In genomic region chr20:47411161-47411560, GRCh38 we compare ENCODE assay signal across 12 cellular contexts. TPM values are rescaled to one million over a fixed set of nuclear protein-coding genes. Genes with fewer than 3 reads are reported as not detected.
DNase-seq lines count a peak whose midpoint lies in the region; ATAC-seq and TF ChIP-seq lines count a peak whose summit lies in the region.
"Had no signal": no experiment of that assay in that cellular context is flagged by ENCODE, and none has a peak within 500 bp of the region (broad histone marks: within the 10 kb centered on the region; RNA-seq: fewer than 3 reads in every experiment).

No MANE protein-coding gene starts in this region.

- no peak overlapping the region for H3K4me3 Mint-ChIP-seq in Calu3 (ENCODE audit: low read depth, unreplicated experiment)

- WGBS in prostate gland, result 46% methylated on average over 5 of the region's 5 CpGs

- H2AFZ ChIP-seq in ACC112 (ENCODE audit: low read length, unreplicated experiment) (peak overlapping the region; percentile 50), MM.1S (ENCODE audit: low read length) (peak overlapping the region; percentile 57; the same call in 1 of the 2 replicates)

- peaks cover 35% of the 10 kb centered on the region for H3F3A ChIP-seq in MM.1S (ENCODE audit: insufficient read depth, low read length)

- TF ChIP-seq POLR2A in prostate gland (IDR thresholded peaks at IDR 0.05), result no peak

- no peaks in the 10 kb centered on the region for H3K9me3 Mint-ChIP-seq in Calu3 (ENCODE audit: low read depth, unreplicated experiment)

- CTCF ChIA-PET in Calu3 (lab: Charles Lee), result interaction anchor here (0.6 to 1.1 kb wide), 3 partner anchors 49 to 123 kb away, joined by 4 to 7 read pairs (median 4); no protein-coding TSS in a partner anchor

- intact Hi-C loops in prostate gland (cut with DNase I) (no loop called here), Calu3 (cut with micrococcal nuclease; ENCODE audit: unreplicated experiment) (no loop called here)

- H3K4me2 ChIP-seq in MM.1S (ENCODE audit: low read depth, low read length), result peak overlapping the region; percentile 37; the same call in 1 of the 2 replicates
- H3K4me2 ChIP-seq: KMS-11 had no signal

- ATAC-seq in GM19397 (IDR thresholded peaks at IDR 0.05; ENCODE audit: unreplicated experiment) (no peak), GM18870 (IDR thresholded peaks at IDR 0.05; ENCODE audit: unreplicated experiment) (no peak)

- no peak overlapping the region for H3K27ac ChIP-seq in ACC112 (ENCODE audit: low read depth, low read length)
- H3K27ac ChIP-seq in MM.1S (ENCODE audit: low read length), result no peak overlapping the region
- H3K27ac ChIP-seq in prostate gland, result peak overlapping the region; percentile 36 to 58
- H3K27ac ChIP-seq: KMS-11 had no signal

- H3K9me3 ChIP-seq in MM.1S (replicated peaks; ENCODE audit: insufficient read depth, low read length) (no peaks in the 10 kb centered on the region), prostate gland (no peaks in the 10 kb centered on the region)

- H3K9me2 ChIP-seq in MM.1S (replicated peaks; ENCODE audit: insufficient read depth, low read length), result no peaks in the 10 kb centered on the region

- H3K27me3 ChIP-seq in ACC112 (ENCODE audit: insufficient read depth, low read length) (no peaks in the 10 kb centered on the region), MM.1S (replicated peaks; ENCODE audit: insufficient read depth, low read length) (no peaks in the 10 kb centered on the region), prostate gland (replicated peaks; ENCODE audit: insufficient read depth) (no peaks in the 10 kb centered on the region)

- H3K27me3 Mint-ChIP-seq in Calu3 (ENCODE audit: unreplicated experiment), result no peaks in the 10 kb centered on the region

- no peaks in the 10 kb centered on the region for H3K36me3 ChIP-seq in ACC112 (ENCODE audit: insufficient read depth, low read length)
- no peaks in the 10 kb centered on the region for H3K36me3 ChIP-seq in MM.1S (replicated peaks; ENCODE audit: insufficient read depth, low read length)
- no peaks in the 10 kb centered on the region for H3K36me3 ChIP-seq in prostate gland

- H3K4me1 Mint-ChIP-seq in Calu3 (ENCODE audit: low read depth, unreplicated experiment), result no peaks in the 10 kb centered on the region

- no peaks in the 10 kb centered on the region for H3K79me2 ChIP-seq in ACC112 (ENCODE audit: control insufficient read depth, insufficient read depth, low read length, unreplicated experiment)
- no peaks in the 10 kb centered on the region for H3K79me2 ChIP-seq in MM.1S (ENCODE audit: low read length)

- H4K20me1 ChIP-seq in MM.1S (ENCODE audit: insufficient read depth, low read length), result no peaks in the 10 kb centered on the region

- H3K27ac Mint-ChIP-seq in Calu3 (ENCODE audit: unreplicated experiment), result no peak overlapping the region

- no peak overlapping the region for H3K9ac ChIP-seq in MM.1S (ENCODE audit: low read length)
- H3K9ac ChIP-seq: KMS-11 had no signal

- no peak for DNase-seq in MM.1S
- peak; percentile 19 to 53 for DNase-seq in foreskin fibroblast
- DNase-seq in prostate gland (ENCODE audit: low spot score), result no peak
- no peak for DNase-seq in HT-29 (ENCODE audit: low spot score)
- no peak for DNase-seq in Calu3
- DNase-seq: activated CD4-positive, alpha-beta T cell treated with anti-CD3 and anti-CD28 coated beads for 1 hour; NCI-H2029; retina had no signal

- H3K36me3 Mint-ChIP-seq in Calu3 (ENCODE audit: insufficient read depth, unreplicated experiment), result no peaks in the 10 kb centered on the region

- BruUV-seq in Calu3 (replicated peaks; lab: Mats Ljungman, UMichigan), result no TSS peak

- H3K4me3 ChIP-seq in ACC112 (ENCODE audit: low read depth, low read length) (no peak overlapping the region), MM.1S (ENCODE audit: low read length) (no peak overlapping the region), foreskin fibroblast (ENCODE audit: low read depth in 1 of 2, low read length in 2 of 2) (no peak overlapping the region), prostate gland (no peak overlapping the region)

- H3K4me1 ChIP-seq in ACC112 (ENCODE audit: control insufficient read depth, insufficient read depth, low read length, unreplicated experiment) (peaks cover 13% of the 10 kb centered on the region), MM.1S (ENCODE audit: low read length) (peaks cover 44% of the 10 kb centered on the region), prostate gland (replicated peaks) (no peaks in the 10 kb centered on the region)

- TF ChIP-seq CTCF in MM.1S (IDR thresholded peaks at IDR 0.05; ENCODE audit: low read length) (no peak), foreskin fibroblast (IDR thresholded peaks at IDR 0.05; ENCODE audit: low read depth, low read length) (no peak), prostate gland (IDR thresholded peaks at IDR 0.05) (no peak), Calu3 (IDR thresholded peaks at IDR 0.05; ENCODE audit: unreplicated experiment) (no peak)

RNA-seq across cellular contexts. Expression of gene ZMYND8, which starts 54.7 kb away (rescaled TPM):
- total RNA-seq in prostate gland (10 to 100 TPM; 19.9 to 70.9 TPM), Calu3 (2022) (53.1 and 77.3 TPM in 2 replicates)
- 30.9 and 35.6 TPM in 2 replicates for total RNA-seq in HT-29 (2014; rRNA removed; shearing (Covaris generic))

Comparison
In these comparisons a context has a peak if more than half of its experiments do, and no peak if none do; other contexts are left out.
1. H3K27ac ChIP-seq: peak in prostate gland (2 of 2); none in ACC112 (single experiment) and MM.1S (single experiment).
2. DNase-seq: peak in foreskin fibroblast (2 of 2); none in MM.1S (single experiment), prostate gland (single experiment), HT-29 (single experiment) and Calu3 (single experiment).